30 cellular contexts compared by ENCODE assay signal in genomic region chr1:163296504-163296903, GRCh38.
"Had no signal": no experiment of that assay in that cellular context is flagged by ENCODE, and none has a peak within 500 bp of the region (broad histone marks: within the 10 kb centered on the region; RNA-seq: fewer than 3 reads in every experiment).

No MANE protein-coding gene starts in this region.

- H3K27me3 Mint-ChIP-seq: activated CD4-positive, alpha-beta memory T cell treated with anti-CD3 and anti-CD28 coated beads, Interleukin-2, amount 10 ng/mL, durations not matched to agents 7 days and 5 days; activated CD8-positive, alpha-beta memory T cell treated with anti-CD3 and anti-CD28 coated beads, Interleukin-2, amount 10 ng/mL, durations not matched to agents 7 days and 5 days; activated naive CD4-positive, alpha-beta T cell treated with anti-CD3 and anti-CD28 coated beads, Interleukin-2, amount 10 ng/mL, durations not matched to agents 7 days and 5 days; activated naive CD8-positive, alpha-beta T cell; activated naive CD8-positive, alpha-beta T cell treated with anti-CD3 and anti-CD28 coated beads, Interleukin-2, amount 50 U/mL, for 24 hours; brain had no signal

- DNase-seq: activated CD4-positive, alpha-beta memory T cell treated with anti-CD3 and anti-CD28 coated beads, Interleukin-2, amount 10 ng/mL, durations not matched to agents 7 days and 5 days; activated CD4-positive, alpha-beta T cell treated with anti-CD3 and anti-CD28 coated beads for 1 hour; activated CD4-positive, alpha-beta T cell treated with anti-CD3 and anti-CD28 coated beads for 48 hours; activated CD4-positive, CD25-positive, alpha-beta regulatory T cell; activated CD8-positive, alpha-beta memory T cell treated with anti-CD3 and anti-CD28 coated beads for 24 hours; activated CD8-positive, alpha-beta memory T cell treated with anti-CD3 and anti-CD28 coated beads, Interleukin-2, amount 10 ng/mL, durations not matched to agents 7 days and 5 days; activated CD8-positive, alpha-beta memory T cell treated with anti-CD3 and anti-CD28 coated beads, Interleukin-2, amount 50 U/mL, for 48 hours; activated effector memory CD4-positive, alpha-beta T cell treated with Interleukin-2 at 50 U/mL for 16 hours; activated naive CD4-positive, alpha-beta T cell treated with anti-CD3 and anti-CD28 coated beads, Interleukin-2, amount 10 ng/mL, durations not matched to agents 7 days and 5 days; activated naive CD8-positive, alpha-beta T cell treated with anti-CD3 and anti-CD28 coated beads, Interleukin-2, amount 50 U/mL, for 24 hours; activated T-cell treated with anti-CD3 and anti-CD28 coated beads, Interleukin-2, amount 50 U/mL, for 48 hours; anterior cingulate cortex; central memory CD4-positive, alpha-beta T cell; KG1; NCI-H1105 treated with DMSO at 0.1 percent for 48 hours; NCI-H1436; NCI-H1694; NCI-H1930; NCI-H2081 treated with DMSO at 0.1 percent for 48 hours; NCI-H226; NCI-H446 treated with DMSO at 0.1 percent for 48 hours; NCI-H748 treated with DMSO at 0.1 percent for 48 hours; Right ventricle myocardium superior; SW 1271; T-helper 1 cell; T-helper 2 cell; T1000; WERI-Rb-1 had no signal

- H3K4me1 Mint-ChIP-seq: activated CD8-positive, alpha-beta memory T cell treated with anti-CD3 and anti-CD28 coated beads, Interleukin-2, amount 10 ng/mL, durations not matched to agents 7 days and 5 days; activated naive CD4-positive, alpha-beta T cell treated with anti-CD3 and anti-CD28 coated beads, Interleukin-2, amount 10 ng/mL, durations not matched to agents 7 days and 5 days; activated naive CD8-positive, alpha-beta T cell treated with anti-CD3 and anti-CD28 coated beads, Interleukin-2, amount 50 U/mL, for 24 hours; brain had no signal

- H3K27ac Mint-ChIP-seq: activated CD4-positive, alpha-beta memory T cell treated with anti-CD3 and anti-CD28 coated beads, Interleukin-2, amount 10 ng/mL, durations not matched to agents 7 days and 5 days; activated CD8-positive, alpha-beta memory T cell treated with anti-CD3 and anti-CD28 coated beads, Interleukin-2, amount 10 ng/mL, durations not matched to agents 7 days and 5 days; activated naive CD4-positive, alpha-beta T cell treated with anti-CD3 and anti-CD28 coated beads, Interleukin-2, amount 10 ng/mL, durations not matched to agents 7 days and 5 days; activated naive CD8-positive, alpha-beta T cell; activated naive CD8-positive, alpha-beta T cell treated with anti-CD3 and anti-CD28 coated beads, Interleukin-2, amount 50 U/mL, for 24 hours; brain had no signal

- H3K4me3 Mint-ChIP-seq: activated CD4-positive, alpha-beta memory T cell treated with anti-CD3 and anti-CD28 coated beads, Interleukin-2, amount 10 ng/mL, durations not matched to agents 7 days and 5 days; activated CD8-positive, alpha-beta memory T cell treated with anti-CD3 and anti-CD28 coated beads, Interleukin-2, amount 10 ng/mL, durations not matched to agents 7 days and 5 days; activated naive CD4-positive, alpha-beta T cell treated with anti-CD3 and anti-CD28 coated beads, Interleukin-2, amount 10 ng/mL, durations not matched to agents 7 days and 5 days; activated naive CD8-positive, alpha-beta T cell; activated naive CD8-positive, alpha-beta T cell treated with anti-CD3 and anti-CD28 coated beads, Interleukin-2, amount 50 U/mL, for 24 hours; brain had no signal

- H3K27ac ChIP-seq: WERI-Rb-1 had no signal
